1 cellular context compared by ENCODE assay signal in genomic region chr2:152573168-152573567, GRCh38.
TF ChIP-seq lines count a peak whose summit lies in the region.

No MANE protein-coding gene starts in this region.

TF ChIP-seq in K562, 482 proteins besides CTCF, POLR2A, EP300 and RAD21 (continued from another document and continues in another):
- TF ChIP-seq ZNF740 (CRISPR knock-in tag; IDR thresholded peaks at IDR 0.05) (no peak), ZNF740 (tag; IDR thresholded peaks at IDR 0.05) (no peak), ESRRA (IDR thresholded peaks at IDR 0.05; ENCODE audit: borderline replicate concordance, low read depth) (peak; percentile 67; the same call in 1 of the 2 replicates), ETS2 (tag; IDR thresholded peaks at IDR 0.05; ENCODE audit: borderline replicate concordance, poor library complexity, severe bottlenecking) (no peak), ELF1 (tag; IDR thresholded peaks at IDR 0.05) (no peak), BMI1 (IDR thresholded peaks at IDR 0.05; ENCODE audit: low read length) (no peak; the same call in 1 of the 2 replicates), TOE1 (IDR thresholded peaks at IDR 0.05; ENCODE audit: borderline replicate concordance) (peak; percentile 52; the same call in 1 of the 2 replicates), TOE1 (CRISPR knock-in tag; IDR thresholded peaks at IDR 0.05; ENCODE audit: borderline replicate concordance, low read depth) (no peak), HDAC3 (IDR thresholded peaks at IDR 0.05; ENCODE audit: borderline replicate concordance, partially characterized antibody) (peak; percentile 60), ETV1 (tag; conservative IDR thresholded peaks at IDR 0.05; ENCODE audit: low read depth) (peak; percentile 87), ZNF140 (CRISPR knock-in tag; IDR thresholded peaks at IDR 0.05) (no peak), MAZ (CRISPR knock-in tag; conservative IDR thresholded peaks at IDR 0.05 in 1 of 2, IDR thresholded peaks at IDR 0.05 in 1 of 2) (peak in 1 of 2 experiments; percentile 45; a peak in 2 of 4 replicates), YBX1 (IDR thresholded peaks at IDR 0.05) (no peak), ZNF253 (CRISPR knock-in tag; conservative IDR thresholded peaks at IDR 0.05) (no peak), ZBED1 (IDR thresholded peaks at IDR 0.05) (no peak), HMBOX1 (IDR thresholded peaks at IDR 0.05) (peak; percentile 52; the same call in 1 of the 2 replicates), ZNF766 (CRISPR knock-in tag; conservative IDR thresholded peaks at IDR 0.05) (peak; percentile 80), ZNF445 (CRISPR knock-in tag; IDR thresholded peaks at IDR 0.05; ENCODE audit: low read depth) (no peak), SMARCC2 (IDR thresholded peaks at IDR 0.05; ENCODE audit: low read depth) (peak; percentile 89), E2F8 (IDR thresholded peaks at IDR 0.05; ENCODE audit: low read depth, partially characterized antibody) (no peak), ZNF407 (IDR thresholded peaks at IDR 0.05; ENCODE audit: low read depth) (no peak), ZNF3 (CRISPR knock-in tag; IDR thresholded peaks at IDR 0.05) (no peak), EP400 (IDR thresholded peaks at IDR 0.05) (0 out of 2 replicates have a peak, but pooled peaks have one; percentile 30), DPF2 (IDR thresholded peaks at IDR 0.05) (peak; percentile 92), E2F4 (CRISPR knock-in tag; IDR thresholded peaks at IDR 0.05; ENCODE audit: low read depth) (no peak), ZNF75A (CRISPR knock-in tag; IDR thresholded peaks at IDR 0.05) (no peak), KLF16 (IDR thresholded peaks at IDR 0.05) (peak; percentile 37; the same call in 1 of the 2 replicates), POLR3A (IDR thresholded peaks at IDR 0.05; ENCODE audit: borderline replicate concordance, extremely low read depth, insufficient read depth, insufficient read length) (no peak), FOXK2 (conservative IDR thresholded peaks at IDR 0.05 in 1 of 2, IDR thresholded peaks at IDR 0.05 in 1 of 2; ENCODE audit: low read depth in 2 of 2) (no peak), SIRT6 (IDR thresholded peaks at IDR 0.05; ENCODE audit: low read depth, low read length) (no peak), L3MBTL2 (IDR thresholded peaks at IDR 0.05) (peak; percentile 50; the same call in 1 of the 2 replicates), PHTF2 (CRISPR knock-in tag; IDR thresholded peaks at IDR 0.05) (no peak), THRA (IDR thresholded peaks at IDR 0.05) (no peak), SAFB (IDR thresholded peaks at IDR 0.05; ENCODE audit: borderline replicate concordance, low read depth, low read length) (no peak), TAL1 (IDR thresholded peaks at IDR 0.05) (peak; percentile 86), NR2C2 (CRISPR knock-in tag; IDR thresholded peaks at IDR 0.05) (no peak), NR2C2 (tag; IDR thresholded peaks at IDR 0.05) (peak; percentile 42; the same call in 1 of the 2 replicates), IRF1 (CRISPR knock-in tag; IDR thresholded peaks at IDR 0.05; ENCODE audit: borderline replicate concordance) (no peak), REST (CRISPR knock-in tag; IDR thresholded peaks at IDR 0.05; ENCODE audit: low read depth) (no peak), ATF1 (CRISPR knock-in tag; IDR thresholded peaks at IDR 0.05) (no peak), ATF1 (tag; IDR thresholded peaks at IDR 0.05) (0 out of 2 replicates have a peak, but pooled peaks have one; percentile 59), CBX5 (IDR thresholded peaks at IDR 0.05; ENCODE audit: borderline replicate concordance, low read depth) (no peak)
